In genomic region chr17:75036643-75037268, GRCh38 we compare ENCODE assay signal across 10 cellular contexts. TPM values are rescaled to one million over a fixed set of nuclear protein-coding genes. Genes with fewer than 3 reads are reported as not detected.
A peak's percentile ranks its signal among the peaks of the same experiment; 100 is the strongest.
DNase-seq lines count a peak whose midpoint lies in the region; ATAC-seq, FAIRE-seq and TF ChIP-seq lines count a peak whose summit lies in the region.
"Had no signal": no experiment of that assay in that cellular context is flagged by ENCODE, and none has a peak within 500 bp of the region (broad histone marks: within the 10 kb centered on the region; RNA-seq: fewer than 3 reads in every experiment).

No MANE protein-coding gene starts in this region.

- H3K4me1 ChIP-seq in H1 (replicated peaks in 1 of 4; ENCODE audit: control insufficient read depth in 3 of 4, insufficient read depth in 4 of 4, low read length in 3 of 4): peaks cover 5 to 10% (median 7%) of the 10 kb centered on the region in 4 experiments; a peak in 6 of 7 replicates
- peaks cover 28 to 53% (median 48%) of the 10 kb centered on the region in 4 donors for H3K4me1 ChIP-seq in stomach

- no peaks in the 10 kb centered on the region for H3K27me3 ChIP-seq in H1 (replicated peaks in 1 of 4; ENCODE audit: control insufficient read depth in 3 of 4, extremely low read depth in 1 of 4, insufficient read depth in 3 of 4, low read length in 3 of 4)
- no peaks in the 10 kb centered on the region for H3K27me3 ChIP-seq in stomach

- peaks cover 0 to 5% of the 10 kb centered on the region in 2 donors for H3K27me3 Mint-ChIP-seq in natural killer cell treated with Interleukin-12 subunit alpha and Interleukin-12 subunit beta and Interleukin-15 and Interleukin-18, amount 100 ng/mL, for 72 hours

- intact Hi-C loops in stomach (cut with DNase I; ENCODE audit: low total_unique reads): no loop called here

- H3K79me2 ChIP-seq in H1 (ENCODE audit: control insufficient read depth in 1 of 2, insufficient read depth in 2 of 2, low read length in 2 of 2): no peaks in the 10 kb centered on the region

- no peak overlapping the region for H3K4ac ChIP-seq in H1 (replicated peaks; ENCODE audit: insufficient read length, low read depth, low read length)

- H2BK120ac ChIP-seq in H1 (replicated peaks; ENCODE audit: low read depth, low read length): no peak overlapping the region

- DNase-seq in activated gamma-delta T cell treated with Interleukin-2 at 50 U/mL for 16 hours (peak; percentile 84), activated gamma-delta T cell (lab: John Stamatoyannopoulos, UW) (no peak), H1 (ENCODE audit: low read depth in 1 of 2, low spot score in 2 of 2) (no peak), stomach (peak; percentile 85), GDM1 (lab: John Stamatoyannopoulos, UW) (no peak), NCI-H526 (lab: John Stamatoyannopoulos, UW) (no peak)
- peak; percentile 78 to 83 for DNase-seq in activated CD4-positive, alpha-beta T cell treated with anti-CD3 and anti-CD28 coated beads, Interleukin-2, amount 50 U/mL, for 48 hours
- no peak for DNase-seq in natural killer cell treated with Interleukin-12 subunit alpha and Interleukin-12 subunit beta and Interleukin-15 and Interleukin-18, amount 100 ng/mL, for 72 hours (ENCODE audit: low spot score)
- DNase-seq: activated B cell treated with CpG ODN at 0.5 μM for 24 hours had no signal

- peak overlapping the region; percentile 16; the same call in 1 of the 2 replicates for H4K8ac ChIP-seq in H1 (ENCODE audit: extremely low read depth, insufficient read depth, low read length)

- H2BK20ac ChIP-seq in H1 (ENCODE audit: low read length): no peak overlapping the region

- WGBS in H1 (ENCODE audit: extremely low coverage in 1 of 2, insufficient coverage in 1 of 2, insufficient read length in 1 of 2, insufficient replicate concordance in 2 of 2, low coverage in 1 of 2, low lambda C conversion rate in 2 of 2, missing lambda C conversion rate in 1 of 2), 2 experiments: 90% methylated on average over 27 of the region's 27 CpGs; no CpG with 5 or more reads in 1 of the 2 experiments
- WGBS in stomach, 5 donors: 49 to 60% (median 55%) methylated on average over 27 of the region's 27 CpGs

- no peak overlapping the region for H4K5ac ChIP-seq in H1 (ENCODE audit: insufficient read length, low read depth, low read length)

- H3K9ac ChIP-seq in H1 (replicated peaks in 1 of 4; ENCODE audit: extremely low read depth in 1 of 4, low read depth in 3 of 4, low read length in 3 of 4): no peak overlapping the region
- H3K9ac ChIP-seq: BLaER1 had no signal

- no peak overlapping the region for H2BK15ac ChIP-seq in H1 (ENCODE audit: low read length)

- TF ChIP-seq EP300 in H1 (IDR thresholded peaks at IDR 0.05; ENCODE audit: borderline replicate concordance in 1 of 2, low read depth in 2 of 2, low read length in 2 of 2) (no peak), stomach (IDR thresholded peaks at IDR 0.05) (no peak)

- no peaks in the 10 kb centered on the region for H3K9me3 Mint-ChIP-seq in natural killer cell treated with Interleukin-12 subunit alpha and Interleukin-12 subunit beta and Interleukin-15 and Interleukin-18, amount 100 ng/mL, for 72 hours
- H3K9me3 Mint-ChIP-seq: activated B cell treated with CpG ODN at 0.5 μM for 24 hours had no signal

- H3K36me3 ChIP-seq in H1 (ENCODE audit: control insufficient read depth in 2 of 4, insufficient read depth in 4 of 4, low read length in 3 of 4) (peaks cover 7 to 34% (median 23%) of the 10 kb centered on the region in 4 experiments; a peak in 7 of 8 replicates), stomach (peaks cover 35 to 41% (median 39%) of the 10 kb centered on the region in 4 donors)

- no peak for TF ChIP-seq CTCF in H1 (IDR thresholded peaks at IDR 0.05; ENCODE audit: control extremely low read depth in 1 of 3, insufficient read depth in 1 of 3, low read depth in 1 of 3, low read length in 3 of 3)
- no peak for TF ChIP-seq CTCF in stomach (IDR thresholded peaks at IDR 0.05)

- no peaks in the 10 kb centered on the region for H3K23me2 ChIP-seq in H1 (ENCODE audit: low read depth, low read length)

- no peak overlapping the region for H3K56ac ChIP-seq in H1 (replicated peaks; ENCODE audit: insufficient read length, low read depth, low read length)

- H3K4me2 ChIP-seq in H1 (ENCODE audit: insufficient read depth in 1 of 2, low read depth in 2 of 2, low read length in 2 of 2): no peak overlapping the region
- H3K4me2 ChIP-seq: BLaER1 had no signal

- H4K20me1 ChIP-seq in H1 (replicated peaks in 1 of 2; ENCODE audit: control insufficient read depth in 1 of 2, insufficient read depth in 2 of 2, low read length in 2 of 2): no peaks in the 10 kb centered on the region
- H4K20me1 ChIP-seq: BLaER1 had no signal

- H2BK5ac ChIP-seq in H1 (ENCODE audit: low read depth, low read length): peak overlapping the region; percentile 82; the same call in 1 of the 2 replicates

- H3K27ac ChIP-seq in H1 (ENCODE audit: low read depth, low read length) (0 out of 2 replicates have a peak overlapping the region, but pooled peaks have one; percentile 7), stomach (peak overlapping the region; percentile 9 to 95 (median 90))
- H3K27ac ChIP-seq: BLaER1 had no signal

- H3K4me3 Mint-ChIP-seq in natural killer cell treated with Interleukin-12 subunit alpha and Interleukin-12 subunit beta and Interleukin-15 and Interleukin-18, amount 100 ng/mL, for 72 hours: peak overlapping the region; percentile 30
- H3K4me3 Mint-ChIP-seq: activated B cell treated with CpG ODN at 0.5 μM for 24 hours had no signal

- H3K4me3 ChIP-seq in H1 (ENCODE audit: extremely low read depth in 1 of 4, insufficient read depth in 2 of 4, low read depth in 3 of 4, low read length in 4 of 4) (no peak overlapping the region), stomach (no peak overlapping the region)
- H3K4me3 ChIP-seq: BLaER1 had no signal

- TF ChIP-seq POLR2A in H1 (IDR thresholded peaks at IDR 0.05; ENCODE audit: control extremely low read depth in 1 of 2, low read depth in 2 of 2, low read length in 2 of 2) (no peak), stomach (IDR thresholded peaks at IDR 0.05) (no peak)

- TF ChIP-seq RAD21 in H1 (IDR thresholded peaks at IDR 0.05 in 1 of 2, conservative IDR thresholded peaks at IDR 0.05 in 1 of 2; ENCODE audit: low read depth in 2 of 2, low read length in 2 of 2): no peak

- peak overlapping the region; percentile 31 to 44 for H3K27ac Mint-ChIP-seq in natural killer cell treated with Interleukin-12 subunit alpha and Interleukin-12 subunit beta and Interleukin-15 and Interleukin-18, amount 100 ng/mL, for 72 hours
- H3K27ac Mint-ChIP-seq: activated B cell treated with CpG ODN at 0.5 μM for 24 hours had no signal

- H3K4me1 Mint-ChIP-seq in natural killer cell treated with Interleukin-12 subunit alpha and Interleukin-12 subunit beta and Interleukin-15 and Interleukin-18, amount 100 ng/mL, for 72 hours (ENCODE audit: low read depth in 2 of 2): peaks cover 32 to 37% of the 10 kb centered on the region in 2 donors

- ATAC-seq in natural killer cell treated with Interleukin-12 subunit alpha and Interleukin-12 subunit beta and Interleukin-15 and Interleukin-18, amount 100 ng/mL, for 72 hours: no peak

- H3K9me3 ChIP-seq in H1 (ENCODE audit: insufficient read depth in 2 of 2, low read depth in 1 of 2, low read length in 1 of 2) (no peaks in the 10 kb centered on the region), stomach (no peaks in the 10 kb centered on the region)
- H3K9me3 ChIP-seq: BLaER1 had no signal

- peak overlapping the region; percentile 59; the same call in 1 of the 2 replicates for H2AK5ac ChIP-seq in H1 (ENCODE audit: low read depth, low read length)

- no peak overlapping the region for H3K14ac ChIP-seq in H1 (ENCODE audit: insufficient read length)

- H2AFZ ChIP-seq in H1 (ENCODE audit: low read length): no peak overlapping the region

- peak overlapping the region; percentile 81 for H2BK12ac ChIP-seq in H1 (ENCODE audit: low read depth, low read length)

- H3K79me1 ChIP-seq in H1 (ENCODE audit: low read depth, low read length): no peaks in the 10 kb centered on the region

- CTCF ChIA-PET in H1 (lab: Charles Lee; ENCODE audit: partially characterized antibody): interaction anchor here (0.6 to 3.4 kb wide), 5 partner anchors 22 to 112 kb away, joined by 3 to 28 read pairs (median 3); no protein-coding TSS in a partner anchor

- no peak overlapping the region for H4K91ac ChIP-seq in H1 (replicated peaks; ENCODE audit: insufficient read length, low read length)

- FAIRE-seq in H1 (lab: Jason Lieb, UNC): no peak

- H3K36me3 Mint-ChIP-seq in natural killer cell treated with Interleukin-12 subunit alpha and Interleukin-12 subunit beta and Interleukin-15 and Interleukin-18, amount 100 ng/mL, for 72 hours: peaks cover 24% of the 10 kb centered on the region

- 0 out of 2 replicates have a peak overlapping the region, but pooled peaks have one; percentile 38 for H3K18ac ChIP-seq in H1 (ENCODE audit: extremely low read depth, low read length)

- H3K23ac ChIP-seq in H1 (ENCODE audit: insufficient read length): no peak overlapping the region

- POLR2A ChIA-PET in H1 (lab: Charles Lee; ENCODE audit: partially characterized antibody): interaction anchor here (0.9 to 3.7 kb wide), 10 partner anchors 8 to 118 kb away, joined by 3 to 63 read pairs (median 4); partner anchors contain the start of genes ATP5PD, KCTD2 and MRPL58

RNA-seq across cellular contexts. Expression of gene ATP5PD, which starts 10.0 kb away (rescaled TPM):
- total RNA-seq in H1 (2021; fragmentation: NEBNext Ultra II Directional; extraction: Animal tissue kit (Norgen Biotek cat#: 25700)): 326 and 335 TPM in 2 replicates
- 254 and 407 TPM in 2 replicates for polyA plus RNA-seq in H1 (2011; rRNA removed)
- 359 TPM for polyA plus RNA-seq in H1 (2011; cell fraction: cytosol; rRNA removed)
- polyA plus RNA-seq in H1 (2011; cell fraction: nucleus; rRNA removed): 101 TPM
- 445 to 644 TPM (median 486 TPM) in 4 replicates for polyA plus RNA-seq in H1 (2012, experiment 1 of 2)
- 293 TPM for polyA plus RNA-seq in H1 (2012, experiment 2 of 2)
- 532 TPM for polyA plus RNA-seq in H1 (2013, experiment 1 of 2)
- 533 TPM for polyA plus RNA-seq in H1 (2013, experiment 2 of 2)
- polyA minus RNA-seq in H1 (2011; rRNA and poly(A)+ RNA removed): 160 and 164 TPM in 2 replicates
- 92.8 TPM for polyA minus RNA-seq in H1 (2011; cell fraction: cytosol; rRNA and poly(A)+ RNA removed)
- 69.1 TPM for polyA minus RNA-seq in H1 (2011; cell fraction: nucleus; rRNA and poly(A)+ RNA removed)
- 100 to 1,000 TPM; 153 to 187 TPM for total RNA-seq in natural killer cell treated with Interleukin-12 subunit alpha and Interleukin-12 subunit beta and Interleukin-15 and Interleukin-18, amount 100 ng/mL, for 72 hours
- total RNA-seq in stomach: 100 to 1,000 TPM in 4 of 5 donors, 10 to 100 TPM in 1; 77.0 to 307 (median 205) TPM
- polyA plus RNA-seq in stomach: 100 to 1,000 TPM; 474 to 681 (median 546) TPM

RNA-seq across cellular contexts. Expression of gene KCTD2, which starts 10.3 kb away (rescaled TPM):
- 33.7 and 34.1 TPM in 2 replicates for total RNA-seq in H1 (2021; fragmentation: NEBNext Ultra II Directional; extraction: Animal tissue kit (Norgen Biotek cat#: 25700))
- polyA plus RNA-seq in H1 (2011; rRNA removed) (32.6 and 36.8 TPM in 2 replicates), stomach (10 to 100 TPM; 10.6 to 13.1 (median 11.2) TPM)
- 34.2 TPM for polyA plus RNA-seq in H1 (2011; cell fraction: cytosol; rRNA removed)
- 34.2 TPM for polyA plus RNA-seq in H1 (2011; cell fraction: nucleus; rRNA removed)
- polyA plus RNA-seq in H1 (2012, experiment 1 of 2): 28.4 to 33.2 TPM (median 30.1 TPM) in 4 replicates
- polyA plus RNA-seq in H1 (2012, experiment 2 of 2): 27.2 TPM
- polyA plus RNA-seq in H1 (2013, experiment 1 of 2): 19.6 TPM
- 19.1 TPM for polyA plus RNA-seq in H1 (2013, experiment 2 of 2)
- 40.0 and 40.9 TPM in 2 replicates for polyA minus RNA-seq in H1 (2011; rRNA and poly(A)+ RNA removed)
- polyA minus RNA-seq in H1 (2011; cell fraction: cytosol; rRNA and poly(A)+ RNA removed): 16.6 TPM
- 13.5 TPM for polyA minus RNA-seq in H1 (2011; cell fraction: nucleus; rRNA and poly(A)+ RNA removed)
- total RNA-seq in natural killer cell treated with Interleukin-12 subunit alpha and Interleukin-12 subunit beta and Interleukin-15 and Interleukin-18, amount 100 ng/mL, for 72 hours: 10 to 100 TPM; 20.0 to 20.1 TPM
- 10 to 100 TPM in 4 of 5 donors, 1 to 10 TPM in 1; 9.9 to 25.8 (median 12.5) TPM for total RNA-seq in stomach

RNA-seq across cellular contexts. Expression of gene MRPL58, which starts 24.3 kb away (rescaled TPM):
- total RNA-seq in H1 (2021; fragmentation: NEBNext Ultra II Directional; extraction: Animal tissue kit (Norgen Biotek cat#: 25700)): 48.5 and 49.1 TPM in 2 replicates
- polyA plus RNA-seq in H1 (2011; rRNA removed) (43.2 and 43.6 TPM in 2 replicates), stomach (10 to 100 TPM; 42.1 to 57.1 (median 48.7) TPM)
- polyA plus RNA-seq in H1 (2011; cell fraction: cytosol; rRNA removed): 73.0 TPM
- 28.6 TPM for polyA plus RNA-seq in H1 (2011; cell fraction: nucleus; rRNA removed)
- 34.5 to 60.5 TPM (median 52.3 TPM) in 4 replicates for polyA plus RNA-seq in H1 (2012, experiment 1 of 2)
- 70.9 TPM for polyA plus RNA-seq in H1 (2012, experiment 2 of 2)
- polyA plus RNA-seq in H1 (2013, experiment 1 of 2): 43.0 TPM
- polyA plus RNA-seq in H1 (2013, experiment 2 of 2): 40.8 TPM
- polyA minus RNA-seq in H1 (2011; rRNA and poly(A)+ RNA removed): 16.1 and 20.3 TPM in 2 replicates
- 14.9 TPM for polyA minus RNA-seq in H1 (2011; cell fraction: cytosol; rRNA and poly(A)+ RNA removed)
- polyA minus RNA-seq in H1 (2011; cell fraction: nucleus; rRNA and poly(A)+ RNA removed): 21.0 TPM
- 10 to 100 TPM; 46.6 to 61.8 TPM for total RNA-seq in natural killer cell treated with Interleukin-12 subunit alpha and Interleukin-12 subunit beta and Interleukin-15 and Interleukin-18, amount 100 ng/mL, for 72 hours
- total RNA-seq in stomach: 10 to 100 TPM in 4 of 5 donors, 1 to 10 TPM in 1; 6.7 to 69.0 (median 29.2) TPM

RNA-seq across cellular contexts. Expression of gene CDR2L, which starts 49.3 kb away (rescaled TPM):
- 38.1 and 40.5 TPM in 2 replicates for total RNA-seq in H1 (2021; fragmentation: NEBNext Ultra II Directional; extraction: Animal tissue kit (Norgen Biotek cat#: 25700))
- polyA plus RNA-seq in H1 (2011; rRNA removed) (20.4 and 26.8 TPM in 2 replicates), stomach (10 to 100 TPM in 1 of 3 donors, 1 to 10 TPM in 2; 4.4 to 18.9 (median 6.1) TPM)
- 18.7 TPM for polyA plus RNA-seq in H1 (2011; cell fraction: cytosol; rRNA removed)
- 23.7 TPM for polyA plus RNA-seq in H1 (2011; cell fraction: nucleus; rRNA removed)
- polyA plus RNA-seq in H1 (2012, experiment 1 of 2): 20.6 to 28.4 TPM (median 25.9 TPM) in 4 replicates
- polyA plus RNA-seq in H1 (2012, experiment 2 of 2): 25.8 TPM
- polyA plus RNA-seq in H1 (2013, experiment 1 of 2): 20.0 TPM
- polyA plus RNA-seq in H1 (2013, experiment 2 of 2): 19.3 TPM
- 8.6 and 12.3 TPM in 2 replicates for polyA minus RNA-seq in H1 (2011; rRNA and poly(A)+ RNA removed)
- 16.4 TPM for polyA minus RNA-seq in H1 (2011; cell fraction: cytosol; rRNA and poly(A)+ RNA removed)
- polyA minus RNA-seq in H1 (2011; cell fraction: nucleus; rRNA and poly(A)+ RNA removed): 10.2 TPM
- under 1 TPM; 0.07 to 0.47 TPM for total RNA-seq in natural killer cell treated with Interleukin-12 subunit alpha and Interleukin-12 subunit beta and Interleukin-15 and Interleukin-18, amount 100 ng/mL, for 72 hours
- 10 to 100 TPM in 4 of 5 donors, 1 to 10 TPM in 1; 4.8 to 78.8 (median 11.7) TPM for total RNA-seq in stomach
- total RNA-seq: activated B cell treated with CpG ODN at 0.5 μM for 24 hours had no signal

RNA-seq across cellular contexts. Expression of gene SLC16A5, which starts 51.0 kb away (rescaled TPM):
- 16.6 and 17.1 TPM in 2 replicates for total RNA-seq in H1 (2021; fragmentation: NEBNext Ultra II Directional; extraction: Animal tissue kit (Norgen Biotek cat#: 25700))
- polyA plus RNA-seq in H1 (2011; rRNA removed) (34.7 and 54.8 TPM in 2 replicates), stomach (1 to 10 TPM; 6.8 to 9.0 (median 7.9) TPM)
- 28.9 TPM for polyA plus RNA-seq in H1 (2011; cell fraction: cytosol; rRNA removed)
- 82.9 TPM for polyA plus RNA-seq in H1 (2011; cell fraction: nucleus; rRNA removed)
- polyA plus RNA-seq in H1 (2012, experiment 1 of 2): 14.3 to 26.5 TPM (median 20.8 TPM) in 4 replicates
- 12.9 TPM for polyA plus RNA-seq in H1 (2012, experiment 2 of 2)
- polyA plus RNA-seq in H1 (2013, experiment 1 of 2): 22.7 TPM
- polyA plus RNA-seq in H1 (2013, experiment 2 of 2): 21.6 TPM
- 15.2 and 17.8 TPM in 2 replicates for polyA minus RNA-seq in H1 (2011; rRNA and poly(A)+ RNA removed)
- polyA minus RNA-seq in H1 (2011; cell fraction: cytosol; rRNA and poly(A)+ RNA removed): 11.3 TPM
- 24.1 TPM for polyA minus RNA-seq in H1 (2011; cell fraction: nucleus; rRNA and poly(A)+ RNA removed)
- 1 to 10 TPM; 4.6 TPM for total RNA-seq in natural killer cell treated with Interleukin-12 subunit alpha and Interleukin-12 subunit beta and Interleukin-15 and Interleukin-18, amount 100 ng/mL, for 72 hours
- total RNA-seq in stomach: 100 to 1,000 TPM in 1 of 5 donors, 10 to 100 TPM in 4; 30.3 to 132 (median 57.1) TPM

Comparison
In these comparisons a context has a peak if more than half of its experiments do, and no peak if none do; other contexts are left out.
1. DNase-seq: peak in activated gamma-delta T cell treated with Interleukin-2 at 50 U/mL for 16 hours (single experiment), activated CD4-positive, alpha-beta T cell treated with anti-CD3 and anti-CD28 coated beads, Interleukin-2, amount 50 U/mL, for 48 hours (2 of 2) and stomach (single experiment); none in activated gamma-delta T cell (single experiment), H1 (0 of 2), natural killer cell treated with Interleukin-12 subunit alpha and Interleukin-12 subunit beta and Interleukin-15 and Interleukin-18, amount 100 ng/mL, for 72 hours (single experiment), GDM1 (single experiment) and NCI-H526 (0 of 2).